In genomic region chr12:25960176-25960575, GRCh38 we compare ENCODE assay signal across 8 cellular contexts. TPM values are rescaled to one million over a fixed set of nuclear protein-coding genes. Genes with fewer than 3 reads are reported as not detected.
A peak's percentile ranks its signal among the peaks of the same experiment; 100 is the strongest.
DNase-seq lines count a peak whose midpoint lies in the region; ATAC-seq and TF ChIP-seq lines count a peak whose summit lies in the region.

No MANE protein-coding gene starts in this region.

- CTCF ChIA-PET in CD4-positive, alpha-beta memory T cell (lab: Charles Lee; ENCODE audit: partially characterized antibody) = no interaction called here

- intact Hi-C loops in CD4-positive, alpha-beta memory T cell (cut with micrococcal nuclease) = no loop called here

- H3K4me3 Mint-ChIP-seq in CD4-positive, alpha-beta memory T cell = peak overlapping the region; percentile 4 to 81 (median 71)
- H3K4me3 Mint-ChIP-seq in brain = peak overlapping the region; percentile 87 to 100 (median 97)

- peaks cover 7 to 31% (median 14%) of the 10 kb centered on the region in 4 donors for H3K4me1 Mint-ChIP-seq in CD4-positive, alpha-beta memory T cell
- H3K4me1 Mint-ChIP-seq in brain = peaks cover 55% of the 10 kb centered on the region

- peaks cover 17% of the 10 kb centered on the region for H3K4me1 ChIP-seq in CD4-positive, alpha-beta memory T cell (ENCODE audit: insufficient read depth, low read length)
- H3K4me1 ChIP-seq in upper lobe of left lung = peaks cover 21 to 29% (median 26%) of the 10 kb centered on the region in 4 donors

- H3K27ac ChIP-seq in CD4-positive, alpha-beta memory T cell (ENCODE audit: low read depth, low read length) = no peak overlapping the region
- peak overlapping the region in 3 of 4 donors; percentile 87 to 93 (median 91) for H3K27ac ChIP-seq in upper lobe of left lung

- H3K9me3 Mint-ChIP-seq in CD4-positive, alpha-beta memory T cell = peaks cover 0 to 5% (median 0%) of the 10 kb centered on the region in 8 donors
- peaks cover 0 to 2% (median 0%) of the 10 kb centered on the region in 5 experiments for H3K9me3 Mint-ChIP-seq in brain

- no peak for TF ChIP-seq EP300 in upper lobe of left lung (IDR thresholded peaks at IDR 0.05)

- DNase-seq in CD4-positive, alpha-beta memory T cell = no peak
- DNase-seq in MG63 (peak; percentile 51), left kidney (ENCODE audit: low read depth, low spot score) (peak; percentile 63), upper lobe of left lung (peak in 1 of 2 donors; percentile 33), NCI-H2227 treated with DMSO at 0.1 percent for 48 hours (lab: John Stamatoyannopoulos, UW) (no peak), NCI-H69 (lab: John Stamatoyannopoulos, UW) (no peak)

- H3K27me3 ChIP-seq in CD4-positive, alpha-beta memory T cell (ENCODE audit: insufficient read depth, low read length) = peaks cover 17% of the 10 kb centered on the region
- H3K27me3 ChIP-seq in MG63 = no peaks in the 10 kb centered on the region
- H3K27me3 ChIP-seq in upper lobe of left lung = no peaks in the 10 kb centered on the region

- H3K36me3 Mint-ChIP-seq in CD4-positive, alpha-beta memory T cell = no peaks in the 10 kb centered on the region
- peaks cover 15% of the 10 kb centered on the region for H3K36me3 Mint-ChIP-seq in brain

- no peaks in the 10 kb centered on the region for H3K36me3 ChIP-seq in CD4-positive, alpha-beta memory T cell (ENCODE audit: insufficient read depth, low read length)
- H3K36me3 ChIP-seq in MG63 (peaks cover 3% of the 10 kb centered on the region; the same call in 1 of the 2 replicates), upper lobe of left lung (no peaks in the 10 kb centered on the region)

- H3K27me3 Mint-ChIP-seq in CD4-positive, alpha-beta memory T cell = peaks cover 35 to 45% of the 10 kb centered on the region in 2 donors
- H3K27me3 Mint-ChIP-seq in brain = peaks cover 7% of the 10 kb centered on the region

- WGBS in upper lobe of left lung, 2 donors = 5 to 10% methylated on average over 5 of the region's 5 CpGs

- TF ChIP-seq CTCF in brain (conservative IDR thresholded peaks at IDR 0.05) (peak in 1 of 2 experiments; percentile 28), upper lobe of left lung (IDR thresholded peaks at IDR 0.05) (no peak)

- no peak overlapping the region for H3K27ac Mint-ChIP-seq in CD4-positive, alpha-beta memory T cell
- H3K27ac Mint-ChIP-seq in brain = peak overlapping the region; percentile 88 to 98 (median 96)

- no peak overlapping the region for H3K4me3 ChIP-seq in CD4-positive, alpha-beta memory T cell (ENCODE audit: low read length in 2 of 2)
- H3K4me3 ChIP-seq in MG63 = peak overlapping the region; percentile 78
- H3K4me3 ChIP-seq in upper lobe of left lung = peak overlapping the region; percentile 77 to 94 (median 82)

- no peak for ATAC-seq in upper lobe of left lung (ENCODE audit: low FRiP score in 2 of 2)
- no peak for ATAC-seq in GM18873 (IDR thresholded peaks at IDR 0.05; ENCODE audit: low FRiP score, unreplicated experiment)

- no peaks in the 10 kb centered on the region for H3K9me3 ChIP-seq in CD4-positive, alpha-beta memory T cell (ENCODE audit: control insufficient read depth in 1 of 2, low read length in 2 of 2)
- H3K9me3 ChIP-seq in MG63 (no peaks in the 10 kb centered on the region), upper lobe of left lung (no peaks in the 10 kb centered on the region)

- POLR2A ChIA-PET in CD4-positive, alpha-beta memory T cell (lab: Charles Lee; ENCODE audit: partially characterized antibody) = no interaction called here

- no peak for TF ChIP-seq POLR2A in upper lobe of left lung (IDR thresholded peaks at IDR 0.05)

RNA-seq across cellular contexts. Expression of gene RASSF8, which starts 1.7 kb away (rescaled TPM):
- not detected for total RNA-seq in CD4-positive, alpha-beta memory T cell
- not detected for polyA plus RNA-seq in CD4-positive, alpha-beta memory T cell
- total RNA-seq in MG63 (2014; rRNA removed; shearing (Covaris generic); ENCODE audit: low replicate concordance) = 7.3 and 40.9 TPM in 2 replicates
- 1.3 TPM for polyA plus RNA-seq in brain (ENCODE audit: insufficient read depth, low read depth, low replicate concordance)
- total RNA-seq in upper lobe of left lung = 10 to 100 TPM; 23.0 to 78.5 (median 60.7) TPM

Comparison
In these comparisons a context has a peak if more than half of its experiments do, and no peak if none do; other contexts are left out.
1. DNase-seq: peak in MG63 (single experiment) and left kidney (single experiment); none in CD4-positive, alpha-beta memory T cell (0 of 5), NCI-H2227 treated with DMSO at 0.1 percent for 48 hours (single experiment) and NCI-H69 (single experiment).
2. H3K4me3 ChIP-seq: peak in MG63 (single experiment) and upper lobe of left lung (4 of 4); none in CD4-positive, alpha-beta memory T cell (0 of 2).
3. H3K27ac Mint-ChIP-seq: peak in brain (5 of 5); none in CD4-positive, alpha-beta memory T cell (0 of 7).